ENCODE assay signal across 9 cellular contexts in genomic region chr1:12157366-12158231, GRCh38. TPM values are rescaled to one million over a fixed set of nuclear protein-coding genes. Genes with fewer than 3 reads are reported as not detected.
DNase-seq lines count a peak whose midpoint lies in the region; ATAC-seq and TF ChIP-seq lines count a peak whose summit lies in the region.
"Had no signal": no experiment of that assay in that cellular context is flagged by ENCODE, and none has a peak within 500 bp of the region (broad histone marks: within the 10 kb centered on the region; RNA-seq: fewer than 3 reads in every experiment).

No MANE protein-coding gene starts in this region.

- H3K9me1 ChIP-seq in IMR-90 (ENCODE audit: insufficient read depth, low read length): peaks cover 24% of the 10 kb centered on the region

- CTCF ChIA-PET in IMR-90 (lab: Yijun Ruan, JAX): no interaction called here

- intact Hi-C loops in IMR-90 (cut with micrococcal nuclease) (no loop called here), natural killer cell (cut with micrococcal nuclease) (loop anchor here (1.0 to 2.0 kb wide), 2 partner anchors 21 to 25 kb away; no protein-coding TSS in a partner anchor), posterior cingulate gyrus (cut with DNase I) (no loop called here), esophagus squamous epithelium (cut with DNase I) (no loop called here)

- no peaks in the 10 kb centered on the region for H3K9me3 ChIP-seq in IMR-90 (ENCODE audit: control insufficient read depth, insufficient read depth, low read length)
- H3K9me3 ChIP-seq in esophagus squamous epithelium: no peaks in the 10 kb centered on the region
- H3K9me3 ChIP-seq: right atrium auricular region had no signal

- peak overlapping the region; percentile 82 to 88 for H3K4me3 Mint-ChIP-seq in activated T-cell treated with anti-CD3 and anti-CD28 coated beads, Interleukin-2, amount 50 U/mL, for 72 hours
- peak overlapping the region; percentile 38 for H3K4me3 Mint-ChIP-seq in natural killer cell

- no peak for ATAC-seq in IMR-90 (ENCODE audit: low read depth)
- peak; percentile 57 to 61 for ATAC-seq in activated T-cell treated with anti-CD3 and anti-CD28 coated beads, Interleukin-2, amount 50 U/mL, for 72 hours (replicated peaks in 1 of 2)
- ATAC-seq in natural killer cell: peak; percentile 46 to 63 (median 55)
- no peak for ATAC-seq in GM19023 (IDR thresholded peaks at IDR 0.05; ENCODE audit: unreplicated experiment)

- DNase-seq in GM12865 (ENCODE audit: low read depth) (peak; percentile 74), IMR-90 (no peak), natural killer cell (no peak), NCI-H1436 (lab: John Stamatoyannopoulos, UW) (no peak), posterior cingulate gyrus (no peak), esophagus squamous epithelium (lab: John Stamatoyannopoulos, UW) (no peak)
- DNase-seq in activated T-cell treated with anti-CD3 and anti-CD28 coated beads, Interleukin-2, amount 50 U/mL, for 72 hours: peak; percentile 56 to 61

- peaks cover 2 to 4% of the 10 kb centered on the region in 2 donors for H3K36me3 Mint-ChIP-seq in activated T-cell treated with anti-CD3 and anti-CD28 coated beads, Interleukin-2, amount 50 U/mL, for 72 hours (ENCODE audit: insufficient read depth in 2 of 2)
- no peaks in the 10 kb centered on the region for H3K36me3 Mint-ChIP-seq in natural killer cell

- peak overlapping the region; percentile 72 for H4K5ac ChIP-seq in IMR-90 (ENCODE audit: low read depth, low read length)

- POLR2A ChIA-PET in IMR-90 (lab: Charles Lee; ENCODE audit: unreplicated experiment): no interaction called here

- H2BK20ac ChIP-seq in IMR-90 (ENCODE audit: low read depth, low read length): peak overlapping the region; percentile 52

- TF ChIP-seq CTCF in GM12865 (IDR thresholded peaks at IDR 0.05; ENCODE audit: insufficient read depth, low read depth, low read length, missing control alignments): no peak
- no peak for TF ChIP-seq CTCF in IMR-90 (conservative IDR thresholded peaks at IDR 0.05; ENCODE audit: low read depth, low read length)
- TF ChIP-seq CTCF in natural killer cell (IDR thresholded peaks at IDR 0.05): no peak
- no peak for TF ChIP-seq CTCF in esophagus squamous epithelium (IDR thresholded peaks at IDR 0.05)

- H2BK120ac ChIP-seq in IMR-90 (ENCODE audit: low read depth, low read length): peak overlapping the region; percentile 29; the same call in 1 of the 2 replicates

- 0 out of 2 replicates have a peak overlapping the region, but pooled peaks have one; percentile 6 for H3K18ac ChIP-seq in IMR-90 (ENCODE audit: low read depth, low read length)

- H3K27me3 ChIP-seq in IMR-90 (ENCODE audit: control insufficient read depth, insufficient read depth, low read length): no peaks in the 10 kb centered on the region
- H3K27me3 ChIP-seq in esophagus squamous epithelium: peaks cover 0 to 17% (median 0%) of the 10 kb centered on the region in 4 donors
- H3K27me3 ChIP-seq: right atrium auricular region had no signal

- no peak overlapping the region for H2AK9ac ChIP-seq in IMR-90 (replicated peaks; ENCODE audit: low read depth, low read length, poor library complexity)

- H3K4me3 ChIP-seq in GM12865 (ENCODE audit: low read depth, low read length) (peak overlapping the region; percentile 8; the same call in 1 of the 2 replicates), IMR-90 (ENCODE audit: insufficient read depth, low read depth, low read length) (no peak overlapping the region), esophagus squamous epithelium (no peak overlapping the region)
- H3K4me3 ChIP-seq: right atrium auricular region had no signal

- H2AK5ac ChIP-seq in IMR-90 (ENCODE audit: low read depth, low read length): peak overlapping the region; percentile 40; the same call in 1 of the 2 replicates

- in situ Hi-C loops in IMR-90 (cut with MboI; ENCODE audit: low sequenced_read_pairs): no loop called here

- H3K4me1 Mint-ChIP-seq in activated T-cell treated with anti-CD3 and anti-CD28 coated beads, Interleukin-2, amount 50 U/mL, for 72 hours (ENCODE audit: low read depth): peaks cover 90% of the 10 kb centered on the region
- peaks cover 72 to 76% of the 10 kb centered on the region in 2 donors for H3K4me1 Mint-ChIP-seq in natural killer cell

- H3K4me1 ChIP-seq in IMR-90 (ENCODE audit: control insufficient read depth, insufficient read depth, low read length): peaks cover 31% of the 10 kb centered on the region
- peaks cover 20 to 47% (median 29%) of the 10 kb centered on the region in 3 donors for H3K4me1 ChIP-seq in esophagus squamous epithelium

- peak overlapping the region in 1 of 2 experiments; percentile 42; a peak in 1 of 4 replicates for H4K8ac ChIP-seq in IMR-90 (ENCODE audit: low read depth in 2 of 2, low read length in 2 of 2)

- no peaks in the 10 kb centered on the region for H4K20me1 ChIP-seq in IMR-90 (ENCODE audit: insufficient read depth, low read length)

- TF ChIP-seq RAD21 in IMR-90 (IDR thresholded peaks at IDR 0.05; ENCODE audit: low read length): no peak

- WGBS in IMR-90 (ENCODE audit: extremely low coverage in 2 of 2, insufficient read length in 1 of 2), 2 experiments: 75% methylated on average over 2 of the region's 10 CpGs; no CpG with 5 or more reads in 1 of the 2 experiments
- WGBS in esophagus squamous epithelium, 2 donors: 29 to 34% methylated on average over 9 to 10 of the region's 10 CpGs

- H3K27ac Mint-ChIP-seq in activated T-cell treated with anti-CD3 and anti-CD28 coated beads, Interleukin-2, amount 50 U/mL, for 72 hours: peak overlapping the region; percentile 90
- peak overlapping the region; percentile 87 to 91 for H3K27ac Mint-ChIP-seq in natural killer cell

- no peak for TF ChIP-seq POLR2A in IMR-90 (IDR thresholded peaks at IDR 0.05; ENCODE audit: low read depth, low read length)
- no peak for TF ChIP-seq POLR2A in esophagus squamous epithelium (IDR thresholded peaks at IDR 0.05)

- H3K36me3 ChIP-seq in IMR-90 (ENCODE audit: control insufficient read depth, insufficient read depth, low read length): no peaks in the 10 kb centered on the region
- no peaks in the 10 kb centered on the region for H3K36me3 ChIP-seq in esophagus squamous epithelium
- H3K36me3 ChIP-seq: right atrium auricular region had no signal

- H3K56ac ChIP-seq in IMR-90 (ENCODE audit: extremely low read depth, insufficient read depth, low read length): no peak overlapping the region

- H3K27me3 Mint-ChIP-seq in activated T-cell treated with anti-CD3 and anti-CD28 coated beads, Interleukin-2, amount 50 U/mL, for 72 hours (ENCODE audit: low read depth): no peaks in the 10 kb centered on the region
- no peaks in the 10 kb centered on the region for H3K27me3 Mint-ChIP-seq in natural killer cell (ENCODE audit: low read depth in 2 of 2)

- BruUV-seq in IMR-90 (replicated peaks; lab: Mats Ljungman, UMichigan): no TSS peak

- no peak overlapping the region for H3K9ac ChIP-seq in IMR-90 (ENCODE audit: low read depth, low read length)

- no peak overlapping the region for H3K4me2 ChIP-seq in IMR-90 (ENCODE audit: low read depth, low read length)

- H2BK5ac ChIP-seq in IMR-90 (ENCODE audit: low read depth, low read length, poor library complexity, severe bottlenecking): no peak overlapping the region

- H3K27ac ChIP-seq in IMR-90 (ENCODE audit: insufficient read depth, low read length) (no peak overlapping the region), esophagus squamous epithelium (peak overlapping the region in 2 of 4 donors; percentile 22 to 34)

- no peak overlapping the region for H3K23ac ChIP-seq in IMR-90 (ENCODE audit: low read depth, low read length)

- no peak overlapping the region for H2BK15ac ChIP-seq in IMR-90 (ENCODE audit: low read depth, low read length)

- no peak overlapping the region for H2AFZ ChIP-seq in IMR-90 (replicated peaks; ENCODE audit: low read length, poor library complexity)

- H4K91ac ChIP-seq in IMR-90 (ENCODE audit: insufficient read depth, low read depth, low read length): no peak overlapping the region; the same call in 1 of the 2 replicates

- H3K79me1 ChIP-seq in IMR-90 (ENCODE audit: low read depth in 1 of 2, low read length in 2 of 2): no peaks in the 10 kb centered on the region

- H3K14ac ChIP-seq in IMR-90 (replicated peaks; ENCODE audit: low read depth, low read length): no peak overlapping the region

- H3K9me3 Mint-ChIP-seq in activated T-cell treated with anti-CD3 and anti-CD28 coated beads, Interleukin-2, amount 50 U/mL, for 72 hours: peaks cover 0 to 1% of the 10 kb centered on the region in 2 donors
- H3K9me3 Mint-ChIP-seq in natural killer cell: no peaks in the 10 kb centered on the region

- dilution Hi-C loops in IMR-90 (cut with HindIII; ENCODE audit: low sequenced_read_pairs, unreplicated experiment): no loop called here

- peak overlapping the region; percentile 11; the same call in 1 of the 2 replicates for H3K4ac ChIP-seq in IMR-90 (ENCODE audit: low read depth, low read length)

TF ChIP-seq in IMR-90, 13 proteins besides CTCF, POLR2A, EP300 and RAD21:
- TF ChIP-seq SMC3 (IDR thresholded peaks at IDR 0.05; ENCODE audit: low read depth, low read length) (no peak), ELK1 (IDR thresholded peaks at IDR 0.05; ENCODE audit: borderline replicate concordance, low read depth, low read length) (no peak), NFE2L2 (IDR thresholded peaks at IDR 0.05; ENCODE audit: low read depth, low read length) (no peak), BHLHE40 (IDR thresholded peaks at IDR 0.05; ENCODE audit: low read depth, low read length) (no peak)
TF ChIP-seq in IMR-90: peak in this region for 0.

RNA-seq across cellular contexts. Expression of gene TNFRSF1B, which starts 9.2 kb away (rescaled TPM):
- total RNA-seq in IMR-90 (2012; rRNA removed): 4.3 and 5.0 TPM in 2 replicates
- polyA plus RNA-seq in IMR-90 (2012; rRNA removed): 8.6 and 8.9 TPM in 2 replicates
- polyA plus RNA-seq in IMR-90 (2012; cell fraction: cytosol; rRNA removed): 6.3 and 11.9 TPM in 2 replicates
- polyA plus RNA-seq in IMR-90 (2012; cell fraction: nucleus; rRNA removed; ENCODE audit: low replicate concordance): 4.3 and 6.7 TPM in 2 replicates
- 100 to 1,000 TPM in 1 of 2 donors, 10 to 100 TPM in 1; 95.4 to 130 TPM for total RNA-seq in activated T-cell treated with anti-CD3 and anti-CD28 coated beads, Interleukin-2, amount 50 U/mL, for 72 hours
- total RNA-seq in natural killer cell: 100 to 1,000 TPM; 152 to 173 (median 172) TPM
- total RNA-seq in esophagus squamous epithelium: 10 to 100 TPM in 2 of 4 donors, 1 to 10 TPM in 2; 2.1 to 17.5 (median 10.3) TPM

Comparison
In these comparisons a context has a peak if more than half of its experiments do, and no peak if none do; other contexts are left out.
1. DNase-seq: peak in GM12865 (single experiment) and activated T-cell treated with anti-CD3 and anti-CD28 coated beads, Interleukin-2, amount 50 U/mL, for 72 hours (2 of 2); none in IMR-90 (single experiment), natural killer cell (single experiment), NCI-H1436 (single experiment), posterior cingulate gyrus (0 of 10) and esophagus squamous epithelium (single experiment).
2. ATAC-seq: peak in activated T-cell treated with anti-CD3 and anti-CD28 coated beads, Interleukin-2, amount 50 U/mL, for 72 hours (2 of 2) and natural killer cell (3 of 3); none in IMR-90 (single experiment) and GM19023 (single experiment).
3. RNA of gene TNFRSF1B, which starts 9.2 kb away (total RNA-seq): 152 to 173 TPM in natural killer cell and 95.4 to 130 TPM in activated T-cell treated with anti-CD3 and anti-CD28 coated beads, Interleukin-2, amount 50 U/mL, for 72 hours; 2.1 to 17.5 TPM in esophagus squamous epithelium and 4.3 to 5.0 TPM in IMR-90; every median in the first group is over 4 times any median in the second.